Comparison of ENCODE assay signal across 8 cellular contexts in the genomic region with DNA sequence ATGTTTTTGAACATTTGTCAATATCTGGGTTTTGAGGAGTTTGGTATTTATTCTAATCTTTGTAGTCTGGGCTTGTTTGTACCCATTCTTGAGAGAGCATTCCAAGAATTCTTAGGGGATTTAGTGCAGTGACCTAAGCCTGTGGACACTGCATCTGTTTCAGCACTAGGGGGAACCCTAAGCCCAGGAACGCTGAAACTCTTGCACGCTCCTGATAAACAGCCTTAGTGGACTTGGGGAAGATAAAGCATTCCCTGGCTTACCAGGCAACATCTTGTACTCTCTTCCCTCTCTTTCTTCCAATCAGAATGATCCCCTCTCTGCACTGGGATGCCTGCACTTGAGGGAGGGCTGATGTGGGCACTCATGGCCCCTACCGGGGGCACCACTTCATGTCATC.
A peak's percentile ranks its signal among the peaks of the same experiment; 100 is the strongest.
DNase-seq lines count a peak whose midpoint lies in the region; ATAC-seq, FAIRE-seq and TF ChIP-seq lines count a peak whose summit lies in the region.

No MANE protein-coding gene starts in this region.

- H3K9me3 Mint-ChIP-seq in stimulated activated naive CD8-positive, alpha-beta T cell treated with anti-CD3 and anti-CD28 coated beads, Interleukin-15, amount 100 ng/mL, for 72 hours: no peaks in the 10 kb centered on the region
- H3K9me3 Mint-ChIP-seq in CD4-positive, alpha-beta T cell: no peaks in the 10 kb centered on the region

- CTCF ChIA-PET in CD4-positive, alpha-beta T cell (lab: Charles Lee): no interaction called here

- intact Hi-C loops in CD4-positive, alpha-beta T cell (cut with DNase I, micrococcal nuclease): no loop called here

- no peak overlapping the region for H3K4me3 Mint-ChIP-seq in stimulated activated naive CD8-positive, alpha-beta T cell treated with anti-CD3 and anti-CD28 coated beads, Interleukin-15, amount 100 ng/mL, for 72 hours
- no peak overlapping the region for H3K4me3 Mint-ChIP-seq in CD4-positive, alpha-beta T cell

- H3K9me3 ChIP-seq in CD4-positive, alpha-beta T cell (ENCODE audit: control insufficient read depth, low read length): no peaks in the 10 kb centered on the region

- H3K27me3 ChIP-seq in HL-60 (ENCODE audit: insufficient read depth, poor library complexity, severe bottlenecking): no peaks in the 10 kb centered on the region
- no peaks in the 10 kb centered on the region for H3K27me3 ChIP-seq in CD4-positive, alpha-beta T cell (ENCODE audit: control insufficient read depth, insufficient read depth, low read length)

- ATAC-seq in stimulated activated naive CD8-positive, alpha-beta T cell treated with anti-CD3 and anti-CD28 coated beads, Interleukin-15, amount 100 ng/mL, for 72 hours: no peak
- ATAC-seq in CD4-positive, alpha-beta T cell (ENCODE audit: poor library complexity): no peak
- ATAC-seq in GM21528 (IDR thresholded peaks at IDR 0.05; ENCODE audit: low FRiP score, unreplicated experiment): no peak
- no peak for ATAC-seq in GM21447 (IDR thresholded peaks at IDR 0.05; ENCODE audit: unreplicated experiment)

- no peak overlapping the region for H3K27ac Mint-ChIP-seq in stimulated activated naive CD8-positive, alpha-beta T cell treated with anti-CD3 and anti-CD28 coated beads, Interleukin-15, amount 100 ng/mL, for 72 hours
- H3K27ac Mint-ChIP-seq in CD4-positive, alpha-beta T cell: no peak overlapping the region

- H3K4me3 ChIP-seq in HL-60 (replicated peaks; ENCODE audit: insufficient read depth, low read length): no peak overlapping the region

- no peaks in the 10 kb centered on the region for H3K27me3 Mint-ChIP-seq in stimulated activated naive CD8-positive, alpha-beta T cell treated with anti-CD3 and anti-CD28 coated beads, Interleukin-15, amount 100 ng/mL, for 72 hours
- no peaks in the 10 kb centered on the region for H3K27me3 Mint-ChIP-seq in CD4-positive, alpha-beta T cell

- DNase-seq in DMS114 treated with DMSO at 0.1 percent for 48 hours (lab: John Stamatoyannopoulos, UW; ENCODE audit: unreplicated experiment) (peak; percentile 9), HL-60 (ENCODE audit: low read depth in 1 of 2, low spot score in 1 of 2) (peak; percentile 14 to 33), RCC 7860 (ENCODE audit: low spot score) (peak; percentile 5), fibroblast of the conjunctiva (ENCODE audit: low read depth) (peak; percentile 30)
- no peak for DNase-seq in stimulated activated naive CD8-positive, alpha-beta T cell treated with anti-CD3 and anti-CD28 coated beads, Interleukin-15, amount 100 ng/mL, for 72 hours
- DNase-seq in CD4-positive, alpha-beta T cell: no peak

- peak; percentile 23 for FAIRE-seq in RCC 7860 (lab: Jason Lieb, UNC)

- no peak overlapping the region for H3K27ac ChIP-seq in HL-60 (replicated peaks)
- H3K27ac ChIP-seq in CD4-positive, alpha-beta T cell (ENCODE audit: low read depth, low read length): no peak overlapping the region

- POLR2A ChIA-PET in CD4-positive, alpha-beta T cell (lab: Charles Lee): no interaction called here

- H3K4me1 Mint-ChIP-seq in stimulated activated naive CD8-positive, alpha-beta T cell treated with anti-CD3 and anti-CD28 coated beads, Interleukin-15, amount 100 ng/mL, for 72 hours: no peaks in the 10 kb centered on the region
- no peaks in the 10 kb centered on the region for H3K4me1 Mint-ChIP-seq in CD4-positive, alpha-beta T cell (ENCODE audit: low read depth)

- H3K36me3 Mint-ChIP-seq in CD4-positive, alpha-beta T cell (ENCODE audit: low read depth): no peaks in the 10 kb centered on the region

- peak; percentile 62 for TF ChIP-seq CTCF in HL-60 (IDR thresholded peaks at IDR 0.05; ENCODE audit: insufficient read depth, low read length)
- TF ChIP-seq CTCF in CD4-positive, alpha-beta T cell (IDR thresholded peaks at IDR 0.05): no peak

Comparison
In these comparisons a context has a peak if more than half of its experiments do, and no peak if none do; other contexts are left out.
1. DNase-seq: peak in DMS114 treated with DMSO at 0.1 percent for 48 hours (single experiment), HL-60 (2 of 2), RCC 7860 (single experiment) and fibroblast of the conjunctiva (single experiment); none in stimulated activated naive CD8-positive, alpha-beta T cell treated with anti-CD3 and anti-CD28 coated beads, Interleukin-15, amount 100 ng/mL, for 72 hours (0 of 2) and CD4-positive, alpha-beta T cell (0 of 10).